ENCODE assay signal across 15 cellular contexts in the genomic region with DNA sequence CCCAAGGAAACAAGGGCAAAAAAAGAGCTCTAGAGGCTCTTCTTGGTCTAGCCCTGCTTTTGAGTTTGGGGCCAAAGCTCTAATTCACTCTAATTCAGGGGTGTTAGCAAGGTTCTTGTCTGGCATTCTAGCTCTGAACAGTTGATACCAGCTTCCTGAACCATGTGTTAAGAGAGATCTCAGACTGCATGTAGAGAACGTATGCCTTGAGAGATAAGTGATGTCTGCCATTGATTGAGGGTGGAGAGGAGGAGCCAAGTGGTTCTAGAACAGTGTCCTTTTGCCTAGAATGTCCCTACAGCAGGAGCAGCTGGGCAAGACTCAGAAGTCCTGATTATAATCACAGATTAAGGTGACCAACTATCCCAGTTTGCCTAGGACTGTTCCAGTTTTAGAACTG.
"Had no signal": no experiment of that assay in that cellular context is flagged by ENCODE, and none has a peak within 500 bp of the region (broad histone marks: within the 10 kb centered on the region; RNA-seq: fewer than 3 reads in every experiment).

No MANE protein-coding gene starts in this region.

- H3K27me3 ChIP-seq: heart left ventricle, tibial nerve, uterus had no signal

- H3K4me3 ChIP-seq: coronary artery, heart left ventricle, tibial nerve, uterus had no signal

- DNase-seq: activated CD4-positive, alpha-beta T cell treated with anti-CD3 and anti-CD28 coated beads, Interleukin-2, amount 50 U/mL, for 1 hour; activated CD8-positive, alpha-beta memory T cell treated with anti-CD3 and anti-CD28 coated beads, Interleukin-2, amount 50 U/mL, for 4 hours; activated effector memory CD4-positive, alpha-beta T cell treated with Interleukin-2 at 50 U/mL for 16 hours; activated naive CD4-positive, alpha-beta T cell treated with anti-CD3 and anti-CD28 coated beads, Interleukin-2, amount 10 ng/mL, durations not matched to agents 7 days and 5 days; activated naive CD8-positive, alpha-beta T cell treated with anti-CD3 and anti-CD28 coated beads, Interleukin-2, amount 50 U/mL, for 24 hours; activated T-cell treated with anti-CD3 and anti-CD28 coated beads, Interleukin-2, amount 50 U/mL, for 48 hours; naive thymus-derived CD8-positive, alpha-beta T cell; stimulated activated CD4-positive, alpha-beta T cell treated with anti-CD3 and anti-CD28 coated beads, Interleukin-2, amount 100 ng/mL, for 24 hours; stimulated activated naive CD8-positive, alpha-beta T cell treated with anti-CD3 and anti-CD28 coated beads, Interleukin-15, Interleukin-2, amounts not matched to agents 100 U/mL and 50 U/mL, for 24 hours; SW 1271; uterus had no signal

- H3K9me3 ChIP-seq: heart left ventricle, tibial nerve, uterus had no signal

- H3K4me1 ChIP-seq: uterus had no signal

- H3K27ac ChIP-seq: coronary artery, tibial nerve, uterus had no signal

- ATAC-seq: activated CD4-positive, CD25-positive, alpha-beta regulatory T cell treated with anti-CD3 and anti-CD28 coated beads, Interleukin-2, amount 50 U/mL, for 24 hours; activated naive CD8-positive, alpha-beta T cell treated with anti-CD3 and anti-CD28 coated beads, Interleukin-2, amount 50 U/mL, for 24 hours; stimulated activated naive CD8-positive, alpha-beta T cell treated with anti-CD3 and anti-CD28 coated beads, Interleukin-15, Interleukin-2, amounts not matched to agents 100 U/mL and 50 U/mL, for 24 hours had no signal

- H3K36me3 ChIP-seq: heart left ventricle, tibial nerve, uterus had no signal
